ENCODE assay signal across 1 cellular context in the genomic region with DNA sequence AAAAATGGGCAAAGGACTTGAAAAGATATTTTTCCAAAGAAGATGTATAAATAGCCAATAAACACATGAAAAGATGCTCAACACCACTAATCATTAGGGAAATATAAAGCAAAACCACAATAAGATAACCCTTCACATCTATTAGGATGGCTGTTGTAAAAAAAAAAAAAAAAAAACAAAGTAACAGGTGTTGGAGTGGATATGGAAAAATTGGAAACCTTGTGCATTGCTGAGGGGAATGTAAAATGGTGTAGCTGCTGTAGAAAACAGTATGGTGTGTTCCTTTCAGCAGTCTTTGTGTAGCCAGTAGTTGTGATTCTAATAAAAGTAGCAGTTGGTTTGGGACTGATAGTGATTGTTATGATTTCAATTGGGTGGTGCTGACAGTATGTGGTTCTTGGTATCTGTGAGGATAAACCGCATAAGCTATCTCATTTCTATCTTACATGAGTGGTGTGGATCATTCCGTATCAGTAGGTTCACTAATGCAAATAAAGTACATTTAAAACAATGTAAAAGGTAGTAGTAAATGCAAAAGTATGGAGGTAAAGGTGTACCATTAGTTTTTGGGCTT.
A peak's percentile ranks its signal among the peaks of the same experiment; 100 is the strongest.
TF ChIP-seq lines count a peak whose summit lies in the region.

No MANE protein-coding gene starts in this region.

TF ChIP-seq in K562, 482 proteins besides CTCF, POLR2A, EP300 and RAD21 (continued from another document):
- TF ChIP-seq, protein P1, sequence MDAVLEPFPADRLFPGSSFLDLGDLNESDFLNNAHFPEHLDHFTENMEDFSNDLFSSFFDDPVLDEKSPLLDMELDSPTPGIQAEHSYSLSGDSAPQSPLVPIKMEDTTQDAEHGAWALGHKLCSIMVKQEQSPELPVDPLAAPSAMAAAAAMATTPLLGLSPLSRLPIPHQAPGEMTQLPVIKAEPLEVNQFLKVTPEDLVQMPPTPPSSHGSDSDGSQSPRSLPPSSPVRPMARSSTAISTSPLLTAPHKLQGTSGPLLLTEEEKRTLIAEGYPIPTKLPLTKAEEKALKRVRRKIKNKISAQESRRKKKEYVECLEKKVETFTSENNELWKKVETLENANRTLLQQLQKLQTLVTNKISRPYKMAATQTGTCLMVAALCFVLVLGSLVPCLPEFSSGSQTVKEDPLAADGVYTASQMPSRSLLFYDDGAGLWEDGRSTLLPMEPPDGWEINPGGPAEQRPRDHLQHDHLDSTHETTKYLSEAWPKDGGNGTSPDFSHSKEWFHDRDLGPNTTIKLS (IDR thresholded peaks at IDR 0.05; ENCODE audit: borderline replicate concordance, low read depth): no peak
- TF ChIP-seq, protein P2, sequence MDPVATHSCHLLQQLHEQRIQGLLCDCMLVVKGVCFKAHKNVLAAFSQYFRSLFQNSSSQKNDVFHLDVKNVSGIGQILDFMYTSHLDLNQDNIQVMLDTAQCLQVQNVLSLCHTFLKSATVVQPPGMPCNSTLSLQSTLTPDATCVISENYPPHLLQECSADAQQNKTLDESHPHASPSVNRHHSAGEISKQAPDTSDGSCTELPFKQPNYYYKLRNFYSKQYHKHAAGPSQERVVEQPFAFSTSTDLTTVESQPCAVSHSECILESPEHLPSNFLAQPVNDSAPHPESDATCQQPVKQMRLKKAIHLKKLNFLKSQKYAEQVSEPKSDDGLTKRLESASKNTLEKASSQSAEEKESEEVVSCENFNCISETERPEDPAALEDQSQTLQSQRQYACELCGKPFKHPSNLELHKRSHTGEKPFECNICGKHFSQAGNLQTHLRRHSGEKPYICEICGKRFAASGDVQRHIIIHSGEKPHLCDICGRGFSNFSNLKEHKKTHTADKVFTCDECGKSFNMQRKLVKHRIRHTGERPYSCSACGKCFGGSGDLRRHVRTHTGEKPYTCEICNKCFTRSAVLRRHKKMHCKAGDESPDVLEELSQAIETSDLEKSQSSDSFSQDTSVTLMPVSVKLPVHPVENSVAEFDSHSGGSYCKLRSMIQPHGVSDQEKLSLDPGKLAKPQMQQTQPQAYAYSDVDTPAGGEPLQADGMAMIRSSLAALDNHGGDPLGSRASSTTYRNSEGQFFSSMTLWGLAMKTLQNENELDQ (CRISPR knock-in tag; IDR thresholded peaks at IDR 0.05; ENCODE audit: borderline replicate concordance): no peak
- no peak for TF ChIP-seq RNF2 (IDR thresholded peaks at IDR 0.05)
- no peak for TF ChIP-seq ZBTB7A (IDR thresholded peaks at IDR 0.05; ENCODE audit: borderline replicate concordance, control insufficient read depth, low read depth, low read length)
- TF ChIP-seq PHF8 (IDR thresholded peaks at IDR 0.05; ENCODE audit: borderline replicate concordance, low read length): no peak
- TF ChIP-seq JUN (IDR thresholded peaks at IDR 0.05; ENCODE audit: borderline replicate concordance, low read depth, low read length): no peak
- no peak for TF ChIP-seq JUN (CRISPR knock-in tag; IDR thresholded peaks at IDR 0.05; ENCODE audit: borderline replicate concordance)
- TF ChIP-seq ZNF583 (CRISPR knock-in tag; IDR thresholded peaks at IDR 0.05): no peak
- no peak for TF ChIP-seq TRIM28 (IDR thresholded peaks at IDR 0.05)
- TF ChIP-seq ZFP1 (CRISPR knock-in tag; IDR thresholded peaks at IDR 0.05): no peak
- TF ChIP-seq JUND (IDR thresholded peaks at IDR 0.05; ENCODE audit: borderline replicate concordance, low read depth, low read length): no peak
- TF ChIP-seq JUND (tag; IDR thresholded peaks at IDR 0.05; ENCODE audit: borderline replicate concordance, low read depth, low read length): no peak
- no peak for TF ChIP-seq TSHZ1 (CRISPR knock-in tag; IDR thresholded peaks at IDR 0.05)
- no peak for TF ChIP-seq ZNF354B (CRISPR knock-in tag; IDR thresholded peaks at IDR 0.05)
- TF ChIP-seq, protein P3, sequence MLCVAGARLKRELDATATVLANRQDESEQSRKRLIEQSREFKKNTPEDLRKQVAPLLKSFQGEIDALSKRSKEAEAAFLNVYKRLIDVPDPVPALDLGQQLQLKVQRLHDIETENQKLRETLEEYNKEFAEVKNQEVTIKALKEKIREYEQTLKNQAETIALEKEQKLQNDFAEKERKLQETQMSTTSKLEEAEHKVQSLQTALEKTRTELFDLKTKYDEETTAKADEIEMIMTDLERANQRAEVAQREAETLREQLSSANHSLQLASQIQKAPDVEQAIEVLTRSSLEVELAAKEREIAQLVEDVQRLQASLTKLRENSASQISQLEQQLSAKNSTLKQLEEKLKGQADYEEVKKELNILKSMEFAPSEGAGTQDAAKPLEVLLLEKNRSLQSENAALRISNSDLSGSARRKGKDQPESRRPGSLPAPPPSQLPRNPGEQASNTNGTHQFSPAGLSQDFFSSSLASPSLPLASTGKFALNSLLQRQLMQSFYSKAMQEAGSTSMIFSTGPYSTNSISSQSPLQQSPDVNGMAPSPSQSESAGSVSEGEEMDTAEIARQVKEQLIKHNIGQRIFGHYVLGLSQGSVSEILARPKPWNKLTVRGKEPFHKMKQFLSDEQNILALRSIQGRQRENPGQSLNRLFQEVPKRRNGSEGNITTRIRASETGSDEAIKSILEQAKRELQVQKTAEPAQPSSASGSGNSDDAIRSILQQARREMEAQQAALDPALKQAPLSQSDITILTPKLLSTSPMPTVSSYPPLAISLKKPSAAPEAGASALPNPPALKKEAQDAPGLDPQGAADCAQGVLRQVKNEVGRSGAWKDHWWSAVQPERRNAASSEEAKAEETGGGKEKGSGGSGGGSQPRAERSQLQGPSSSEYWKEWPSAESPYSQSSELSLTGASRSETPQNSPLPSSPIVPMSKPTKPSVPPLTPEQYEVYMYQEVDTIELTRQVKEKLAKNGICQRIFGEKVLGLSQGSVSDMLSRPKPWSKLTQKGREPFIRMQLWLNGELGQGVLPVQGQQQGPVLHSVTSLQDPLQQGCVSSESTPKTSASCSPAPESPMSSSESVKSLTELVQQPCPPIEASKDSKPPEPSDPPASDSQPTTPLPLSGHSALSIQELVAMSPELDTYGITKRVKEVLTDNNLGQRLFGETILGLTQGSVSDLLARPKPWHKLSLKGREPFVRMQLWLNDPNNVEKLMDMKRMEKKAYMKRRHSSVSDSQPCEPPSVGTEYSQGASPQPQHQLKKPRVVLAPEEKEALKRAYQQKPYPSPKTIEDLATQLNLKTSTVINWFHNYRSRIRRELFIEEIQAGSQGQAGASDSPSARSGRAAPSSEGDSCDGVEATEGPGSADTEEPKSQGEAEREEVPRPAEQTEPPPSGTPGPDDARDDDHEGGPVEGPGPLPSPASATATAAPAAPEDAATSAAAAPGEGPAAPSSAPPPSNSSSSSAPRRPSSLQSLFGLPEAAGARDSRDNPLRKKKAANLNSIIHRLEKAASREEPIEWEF (CRISPR knock-in tag; IDR thresholded peaks at IDR 0.05): no peak
- TF ChIP-seq, protein P4, sequence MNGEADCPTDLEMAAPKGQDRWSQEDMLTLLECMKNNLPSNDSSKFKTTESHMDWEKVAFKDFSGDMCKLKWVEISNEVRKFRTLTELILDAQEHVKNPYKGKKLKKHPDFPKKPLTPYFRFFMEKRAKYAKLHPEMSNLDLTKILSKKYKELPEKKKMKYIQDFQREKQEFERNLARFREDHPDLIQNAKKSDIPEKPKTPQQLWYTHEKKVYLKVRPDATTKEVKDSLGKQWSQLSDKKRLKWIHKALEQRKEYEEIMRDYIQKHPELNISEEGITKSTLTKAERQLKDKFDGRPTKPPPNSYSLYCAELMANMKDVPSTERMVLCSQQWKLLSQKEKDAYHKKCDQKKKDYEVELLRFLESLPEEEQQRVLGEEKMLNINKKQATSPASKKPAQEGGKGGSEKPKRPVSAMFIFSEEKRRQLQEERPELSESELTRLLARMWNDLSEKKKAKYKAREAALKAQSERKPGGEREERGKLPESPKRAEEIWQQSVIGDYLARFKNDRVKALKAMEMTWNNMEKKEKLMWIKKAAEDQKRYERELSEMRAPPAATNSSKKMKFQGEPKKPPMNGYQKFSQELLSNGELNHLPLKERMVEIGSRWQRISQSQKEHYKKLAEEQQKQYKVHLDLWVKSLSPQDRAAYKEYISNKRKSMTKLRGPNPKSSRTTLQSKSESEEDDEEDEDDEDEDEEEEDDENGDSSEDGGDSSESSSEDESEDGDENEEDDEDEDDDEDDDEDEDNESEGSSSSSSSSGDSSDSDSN (IDR thresholded peaks at IDR 0.05; ENCODE audit: borderline replicate concordance in 1 of 2, low read depth in 2 of 2, low read length in 2 of 2): no peak
- no peak for TF ChIP-seq ZNF146 (CRISPR knock-in tag; IDR thresholded peaks at IDR 0.05; ENCODE audit: unreplicated experiment)
- TF ChIP-seq SOX6 (IDR thresholded peaks at IDR 0.05): peak; percentile 44; the same call in 1 of the 2 replicates
- peak; percentile 56 for TF ChIP-seq ARID1B (IDR thresholded peaks at IDR 0.05)
- peak; percentile 38; the same call in 1 of the 2 replicates for TF ChIP-seq NCOR1 (IDR thresholded peaks at IDR 0.05)
- TF ChIP-seq MYC (IDR thresholded peaks at IDR 0.05; ENCODE audit: low read depth, low read length): no peak
- no peak for TF ChIP-seq MYC (CRISPR knock-in tag; IDR thresholded peaks at IDR 0.05; ENCODE audit: borderline replicate concordance, low read depth)
- no peak for TF ChIP-seq MTA2 (IDR thresholded peaks at IDR 0.05; ENCODE audit: low read depth)
- TF ChIP-seq LCOR (CRISPR knock-in tag; IDR thresholded peaks at IDR 0.05): no peak
- TF ChIP-seq, protein P5, sequence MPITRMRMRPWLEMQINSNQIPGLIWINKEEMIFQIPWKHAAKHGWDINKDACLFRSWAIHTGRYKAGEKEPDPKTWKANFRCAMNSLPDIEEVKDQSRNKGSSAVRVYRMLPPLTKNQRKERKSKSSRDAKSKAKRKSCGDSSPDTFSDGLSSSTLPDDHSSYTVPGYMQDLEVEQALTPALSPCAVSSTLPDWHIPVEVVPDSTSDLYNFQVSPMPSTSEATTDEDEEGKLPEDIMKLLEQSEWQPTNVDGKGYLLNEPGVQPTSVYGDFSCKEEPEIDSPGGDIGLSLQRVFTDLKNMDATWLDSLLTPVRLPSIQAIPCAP (CRISPR knock-in tag; IDR thresholded peaks at IDR 0.05; ENCODE audit: borderline replicate concordance): no peak
- TF ChIP-seq HLTF (IDR thresholded peaks at IDR 0.05): no peak
- TF ChIP-seq, protein P6, sequence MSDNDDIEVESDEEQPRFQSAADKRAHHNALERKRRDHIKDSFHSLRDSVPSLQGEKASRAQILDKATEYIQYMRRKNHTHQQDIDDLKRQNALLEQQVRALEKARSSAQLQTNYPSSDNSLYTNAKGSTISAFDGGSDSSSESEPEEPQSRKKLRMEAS (CRISPR knock-in tag; IDR thresholded peaks at IDR 0.05): no peak
- TF ChIP-seq MEIS2 (IDR thresholded peaks at IDR 0.05; ENCODE audit: partially characterized antibody): peak; percentile 81
- no peak for TF ChIP-seq POLR2H (tag; IDR thresholded peaks at IDR 0.05; ENCODE audit: low read depth)
- TF ChIP-seq PML (IDR thresholded peaks at IDR 0.05; ENCODE audit: low read length): 0 out of 2 replicates have a peak, but pooled peaks have one; percentile 46
- no peak for TF ChIP-seq ETV6 (IDR thresholded peaks at IDR 0.05; ENCODE audit: borderline replicate concordance in 1 of 2, low read depth in 2 of 2, low read length in 1 of 2)
- TF ChIP-seq ETV6 (CRISPR knock-in tag; IDR thresholded peaks at IDR 0.05; ENCODE audit: borderline replicate concordance): no peak
- no peak for TF ChIP-seq ZNF316 (IDR thresholded peaks at IDR 0.05)
- TF ChIP-seq ZBTB17 (CRISPR knock-in tag; IDR thresholded peaks at IDR 0.05): no peak
- TF ChIP-seq ATF2 (CRISPR knock-in tag; IDR thresholded peaks at IDR 0.05): no peak
- 0 out of 2 replicates have a peak, but pooled peaks have one; percentile 24 for TF ChIP-seq ZNF324 (CRISPR knock-in tag; IDR thresholded peaks at IDR 0.05)
- TF ChIP-seq TGIF2 (CRISPR knock-in tag; IDR thresholded peaks at IDR 0.05): no peak
- TF ChIP-seq IRF2 (CRISPR knock-in tag; IDR thresholded peaks at IDR 0.05): no peak
- TF ChIP-seq, protein P7, sequence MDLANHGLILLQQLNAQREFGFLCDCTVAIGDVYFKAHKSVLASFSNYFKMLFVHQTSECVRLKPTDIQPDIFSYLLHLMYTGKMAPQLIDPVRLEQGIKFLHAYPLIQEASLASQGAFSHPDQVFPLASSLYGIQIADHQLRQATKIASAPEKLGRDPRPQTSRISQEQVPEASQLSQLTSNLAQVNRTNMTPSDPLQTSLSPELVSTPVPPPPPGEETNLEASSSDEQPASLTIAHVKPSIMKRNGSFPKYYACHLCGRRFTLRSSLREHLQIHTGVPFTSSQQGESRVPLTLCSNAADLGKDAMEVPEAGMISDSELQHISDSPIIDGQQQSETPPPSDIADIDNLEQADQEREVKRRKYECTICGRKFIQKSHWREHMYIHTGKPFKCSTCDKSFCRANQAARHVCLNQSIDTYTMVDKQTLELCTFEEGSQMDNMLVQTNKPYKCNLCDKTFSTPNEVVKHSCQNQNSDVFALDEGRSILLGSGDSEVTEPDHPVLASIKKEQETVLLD (IDR thresholded peaks at IDR 0.05): no peak
- TF ChIP-seq ZNF717 (CRISPR knock-in tag; IDR thresholded peaks at IDR 0.05): no peak
- TF ChIP-seq KDM1A (IDR thresholded peaks at IDR 0.05): peak in 1 of 2 experiments; percentile 63; a peak in 1 of 4 replicates
- no peak for TF ChIP-seq MYBL2 (IDR thresholded peaks at IDR 0.05; ENCODE audit: low read depth)
- no peak for TF ChIP-seq MYBL2 (CRISPR knock-in tag; IDR thresholded peaks at IDR 0.05; ENCODE audit: borderline replicate concordance)
- no peak for TF ChIP-seq SAFB (IDR thresholded peaks at IDR 0.05; ENCODE audit: borderline replicate concordance, low read depth, low read length)
